Comparison of ENCODE assay signal across 14 cellular contexts in the genomic region with DNA sequence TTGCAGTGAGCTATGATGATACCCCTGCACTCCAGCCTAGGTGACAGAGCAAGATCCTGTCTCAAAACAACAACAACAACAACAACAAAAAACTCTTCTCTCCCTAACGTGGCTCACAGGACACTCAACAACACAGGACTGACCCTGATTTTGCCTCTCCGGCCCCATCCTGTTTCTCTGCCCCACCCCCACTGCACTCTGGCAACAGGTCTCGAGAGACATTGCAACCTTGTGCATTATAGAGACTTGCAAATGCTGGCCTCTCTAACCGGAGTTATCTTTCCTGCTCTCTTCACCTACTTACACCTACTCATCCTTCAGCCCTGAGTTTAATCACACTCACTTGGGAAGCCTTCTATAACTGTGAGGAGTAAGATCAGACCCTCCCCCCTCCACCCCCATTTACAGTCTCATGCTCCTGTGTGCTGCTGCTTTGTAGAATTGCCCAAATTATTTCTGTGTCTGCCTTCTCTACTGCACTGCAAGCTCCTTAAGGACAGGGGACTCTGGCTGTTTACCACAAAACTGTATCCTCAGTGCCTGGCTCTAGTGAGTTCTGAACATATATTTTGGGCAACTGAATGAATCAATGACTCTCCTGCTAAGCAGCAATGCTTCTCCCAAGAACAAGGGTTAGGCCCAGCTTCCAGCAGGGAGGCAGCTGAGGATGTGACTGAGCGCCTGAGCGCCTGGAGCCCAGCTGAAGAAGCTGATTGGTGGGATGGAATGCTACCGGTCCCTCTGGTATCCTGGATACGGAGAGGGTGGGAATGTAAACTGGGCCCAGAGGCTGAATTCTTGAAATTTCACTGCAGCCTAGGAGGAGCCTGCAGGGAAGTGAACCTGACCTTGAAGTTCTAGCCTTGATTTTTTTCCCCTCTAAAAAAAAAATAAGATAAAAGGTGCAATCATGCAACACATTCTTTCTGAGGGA. TPM values are rescaled to one million over a fixed set of nuclear protein-coding genes. Genes with fewer than 3 reads are reported as not detected.
A peak's percentile ranks its signal among the peaks of the same experiment; 100 is the strongest.
DNase-seq lines count a peak whose midpoint lies in the region; ATAC-seq and TF ChIP-seq lines count a peak whose summit lies in the region.
"Had no signal": no experiment of that assay in that cellular context is flagged by ENCODE, and none has a peak within 500 bp of the region (broad histone marks: within the 10 kb centered on the region; RNA-seq: fewer than 3 reads in every experiment).

No MANE protein-coding gene starts in this region.

- peak; percentile 58 to 79 for DNase-seq in cardiac muscle cell (ENCODE audit: low read depth in 1 of 2, low spot score in 1 of 2)
- no peak for DNase-seq in right atrium auricular region (ENCODE audit: low spot score)
- peak; percentile 85 for DNase-seq in choroid plexus epithelial cell (ENCODE audit: low read depth)
- peak; percentile 85 for DNase-seq in kidney tubule cell (ENCODE audit: low spot score)
- DNase-seq in upper lobe of right lung, result no peak
- no peak for DNase-seq in T1000 (lab: John Stamatoyannopoulos, UW)
- no peak for DNase-seq in ascending aorta (ENCODE audit: low spot score in 2 of 2)
- no peak for DNase-seq in effector CD4-positive, alpha-beta T cell
- DNase-seq: effector CD8-positive, alpha-beta T cell; midbrain; NCI-H1694 treated with DMSO at 0.1 percent for 48 hours; stimulated activated CD4-positive, alpha-beta T cell treated with anti-CD3 and anti-CD28 coated beads, Interleukin-4, amount 100 ng/mL, for 24 hours; upper lobe of left lung had no signal

- H3K27me3 ChIP-seq in cardiac muscle cell, result no peaks in the 10 kb centered on the region
- H3K27me3 ChIP-seq in right atrium auricular region, result no peaks in the 10 kb centered on the region
- no peaks in the 10 kb centered on the region for H3K27me3 ChIP-seq in upper lobe of right lung
- no peaks in the 10 kb centered on the region for H3K27me3 ChIP-seq in ascending aorta
- H3K27me3 ChIP-seq: upper lobe of left lung had no signal

- TF ChIP-seq CTCF in cardiac muscle cell (IDR thresholded peaks at IDR 0.05; ENCODE audit: low read depth, low read length), result no peak
- TF ChIP-seq CTCF in right atrium auricular region (IDR thresholded peaks at IDR 0.05), result no peak
- no peak for TF ChIP-seq CTCF in choroid plexus epithelial cell (conservative IDR thresholded peaks at IDR 0.05; ENCODE audit: low read depth, low read length)
- no peak for TF ChIP-seq CTCF in upper lobe of right lung (IDR thresholded peaks at IDR 0.05)
- no peak for TF ChIP-seq CTCF in ascending aorta (IDR thresholded peaks at IDR 0.05)

- peaks cover 8% of the 10 kb centered on the region for H3K4me1 ChIP-seq in cardiac muscle cell (ENCODE audit: low read depth)
- H3K4me1 ChIP-seq in right atrium auricular region, result no peaks in the 10 kb centered on the region
- H3K4me1 ChIP-seq in upper lobe of right lung, result peaks cover 4% of the 10 kb centered on the region
- H3K4me1 ChIP-seq in ascending aorta, result no peaks in the 10 kb centered on the region

- no peaks in the 10 kb centered on the region for H3K36me3 ChIP-seq in cardiac muscle cell
- H3K36me3 ChIP-seq in right atrium auricular region, result no peaks in the 10 kb centered on the region
- H3K36me3 ChIP-seq in upper lobe of right lung, result no peaks in the 10 kb centered on the region
- no peaks in the 10 kb centered on the region for H3K36me3 ChIP-seq in ascending aorta
- H3K36me3 ChIP-seq: upper lobe of left lung had no signal

- ATAC-seq in upper lobe of right lung, result peak; percentile 83

- H3K4me3 ChIP-seq in cardiac muscle cell (no peak overlapping the region), right atrium auricular region (no peak overlapping the region), choroid plexus epithelial cell (ENCODE audit: low read depth, low read length) (no peak overlapping the region), upper lobe of right lung (no peak overlapping the region), ascending aorta (no peak overlapping the region)
- H3K4me3 ChIP-seq: SK-N-MC, upper lobe of left lung had no signal

- intact Hi-C loops in upper lobe of right lung (cut with DNase I) (no loop called here), ascending aorta (cut with DNase I) (no loop called here)

- H3K9me3 ChIP-seq in cardiac muscle cell (ENCODE audit: low read depth) (no peaks in the 10 kb centered on the region), right atrium auricular region (no peaks in the 10 kb centered on the region), upper lobe of right lung (no peaks in the 10 kb centered on the region), ascending aorta (no peaks in the 10 kb centered on the region)
- H3K9me3 ChIP-seq: upper lobe of left lung had no signal

- H3K27ac ChIP-seq in cardiac muscle cell (peak overlapping the region; percentile 45), right atrium auricular region (no peak overlapping the region), upper lobe of right lung (no peak overlapping the region), ascending aorta (no peak overlapping the region)
- H3K27ac ChIP-seq: SK-N-MC had no signal

RNA-seq across cellular contexts. Expression of gene WWC1, which starts 43.0 kb away (rescaled TPM):
- total RNA-seq in cardiac muscle cell, result 8.6 and 9.7 TPM in 2 replicates
- 6.0 and 6.9 TPM in 2 replicates for polyA plus RNA-seq in cardiac muscle cell
- 1 to 10 TPM; 2.7 to 8.1 TPM for total RNA-seq in right atrium auricular region
- total RNA-seq in upper lobe of right lung, result 94.2 TPM
- total RNA-seq in ascending aorta, result not detected

Comparison
In these comparisons a context has a peak if more than half of its experiments do, and no peak if none do; other contexts are left out.
1. DNase-seq: peak in cardiac muscle cell (2 of 2), choroid plexus epithelial cell (single experiment) and kidney tubule cell (single experiment); none in right atrium auricular region (single experiment), upper lobe of right lung (single experiment), T1000 (single experiment), ascending aorta (0 of 2) and effector CD4-positive, alpha-beta T cell (single experiment).